Comparison of ENCODE assay signal across 1 cellular context in the genomic region with DNA sequence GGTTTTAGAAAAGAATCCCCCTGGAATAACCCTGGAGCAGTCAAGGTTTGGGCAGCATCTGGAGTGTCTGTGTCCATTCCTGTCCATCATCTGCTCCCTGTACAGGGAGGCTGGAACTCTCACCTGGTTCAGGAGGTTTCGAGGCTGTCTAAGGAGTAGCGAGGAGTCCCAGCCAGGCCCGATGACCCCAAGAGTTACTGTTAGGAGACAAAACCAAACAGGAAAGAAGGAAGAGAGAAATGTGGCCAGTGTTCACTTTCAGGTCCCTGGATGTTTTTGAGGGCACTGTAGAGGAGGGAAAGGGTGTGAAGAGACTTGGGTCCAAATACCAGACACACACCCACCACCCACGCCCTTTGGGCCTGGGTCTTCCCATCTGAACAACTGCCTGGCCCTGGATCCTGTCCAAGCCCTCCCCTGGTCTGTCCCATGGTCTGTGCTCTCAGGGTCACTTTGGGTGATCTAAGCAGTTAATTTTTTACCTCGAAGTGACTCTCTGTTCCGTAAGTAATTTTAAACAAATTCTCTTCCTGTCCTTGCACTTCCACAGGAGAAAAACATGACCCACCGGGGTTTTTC.
TF ChIP-seq lines count a peak whose summit lies in the region.

No MANE protein-coding gene starts in this region.

TF ChIP-seq in HepG2, 621 proteins besides CTCF, POLR2A, EP300 and RAD21 (continued from another document and continues in another):
- TF ChIP-seq, protein P1, sequence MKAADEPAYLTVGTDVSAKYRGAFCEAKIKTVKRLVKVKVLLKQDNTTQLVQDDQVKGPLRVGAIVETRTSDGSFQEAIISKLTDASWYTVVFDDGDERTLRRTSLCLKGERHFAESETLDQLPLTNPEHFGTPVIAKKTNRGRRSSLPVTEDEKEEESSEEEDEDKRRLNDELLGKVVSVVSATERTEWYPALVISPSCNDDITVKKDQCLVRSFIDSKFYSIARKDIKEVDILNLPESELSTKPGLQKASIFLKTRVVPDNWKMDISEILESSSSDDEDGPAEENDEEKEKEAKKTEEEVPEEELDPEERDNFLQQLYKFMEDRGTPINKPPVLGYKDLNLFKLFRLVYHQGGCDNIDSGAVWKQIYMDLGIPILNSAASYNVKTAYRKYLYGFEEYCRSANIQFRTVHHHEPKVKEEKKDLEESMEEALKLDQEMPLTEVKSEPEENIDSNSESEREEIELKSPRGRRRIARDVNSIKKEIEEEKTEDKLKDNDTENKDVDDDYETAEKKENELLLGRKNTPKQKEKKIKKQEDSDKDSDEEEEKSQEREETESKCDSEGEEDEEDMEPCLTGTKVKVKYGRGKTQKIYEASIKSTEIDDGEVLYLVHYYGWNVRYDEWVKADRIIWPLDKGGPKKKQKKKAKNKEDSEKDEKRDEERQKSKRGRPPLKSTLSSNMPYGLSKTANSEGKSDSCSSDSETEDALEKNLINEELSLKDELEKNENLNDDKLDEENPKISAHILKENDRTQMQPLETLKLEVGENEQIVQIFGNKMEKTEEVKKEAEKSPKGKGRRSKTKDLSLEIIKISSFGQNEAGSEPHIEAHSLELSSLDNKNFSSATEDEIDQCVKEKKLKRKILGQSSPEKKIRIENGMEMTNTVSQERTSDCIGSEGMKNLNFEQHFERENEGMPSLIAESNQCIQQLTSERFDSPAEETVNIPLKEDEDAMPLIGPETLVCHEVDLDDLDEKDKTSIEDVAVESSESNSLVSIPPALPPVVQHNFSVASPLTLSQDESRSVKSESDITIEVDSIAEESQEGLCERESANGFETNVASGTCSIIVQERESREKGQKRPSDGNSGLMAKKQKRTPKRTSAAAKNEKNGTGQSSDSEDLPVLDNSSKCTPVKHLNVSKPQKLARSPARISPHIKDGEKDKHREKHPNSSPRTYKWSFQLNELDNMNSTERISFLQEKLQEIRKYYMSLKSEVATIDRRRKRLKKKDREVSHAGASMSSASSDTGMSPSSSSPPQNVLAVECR (CRISPR knock-in tag; IDR thresholded peaks at IDR 0.05; ENCODE audit: borderline replicate concordance): no peak
- no peak for TF ChIP-seq ZFYVE20 (CRISPR knock-in tag; IDR thresholded peaks at IDR 0.05; ENCODE audit: borderline replicate concordance, low read depth)
- TF ChIP-seq HOXD1 (CRISPR knock-in tag; IDR thresholded peaks at IDR 0.05): no peak
- no peak for TF ChIP-seq FOXC1 (CRISPR knock-in tag; IDR thresholded peaks at IDR 0.05; ENCODE audit: borderline replicate concordance)
- TF ChIP-seq, protein P2, sequence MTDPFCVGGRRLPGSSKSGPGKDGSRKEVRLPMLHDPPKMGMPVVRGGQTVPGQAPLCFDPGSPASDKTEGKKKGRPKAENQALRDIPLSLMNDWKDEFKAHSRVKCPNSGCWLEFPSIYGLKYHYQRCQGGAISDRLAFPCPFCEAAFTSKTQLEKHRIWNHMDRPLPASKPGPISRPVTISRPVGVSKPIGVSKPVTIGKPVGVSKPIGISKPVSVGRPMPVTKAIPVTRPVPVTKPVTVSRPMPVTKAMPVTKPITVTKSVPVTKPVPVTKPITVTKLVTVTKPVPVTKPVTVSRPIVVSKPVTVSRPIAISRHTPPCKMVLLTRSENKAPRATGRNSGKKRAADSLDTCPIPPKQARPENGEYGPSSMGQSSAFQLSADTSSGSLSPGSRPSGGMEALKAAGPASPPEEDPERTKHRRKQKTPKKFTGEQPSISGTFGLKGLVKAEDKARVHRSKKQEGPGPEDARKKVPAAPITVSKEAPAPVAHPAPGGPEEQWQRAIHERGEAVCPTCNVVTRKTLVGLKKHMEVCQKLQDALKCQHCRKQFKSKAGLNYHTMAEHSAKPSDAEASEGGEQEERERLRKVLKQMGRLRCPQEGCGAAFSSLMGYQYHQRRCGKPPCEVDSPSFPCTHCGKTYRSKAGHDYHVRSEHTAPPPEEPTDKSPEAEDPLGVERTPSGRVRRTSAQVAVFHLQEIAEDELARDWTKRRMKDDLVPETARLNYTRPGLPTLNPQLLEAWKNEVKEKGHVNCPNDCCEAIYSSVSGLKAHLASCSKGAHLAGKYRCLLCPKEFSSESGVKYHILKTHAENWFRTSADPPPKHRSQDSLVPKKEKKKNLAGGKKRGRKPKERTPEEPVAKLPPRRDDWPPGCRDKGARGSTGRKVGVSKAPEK (CRISPR knock-in tag; IDR thresholded peaks at IDR 0.05; ENCODE audit: borderline replicate concordance): no peak
- TF ChIP-seq, protein P3, sequence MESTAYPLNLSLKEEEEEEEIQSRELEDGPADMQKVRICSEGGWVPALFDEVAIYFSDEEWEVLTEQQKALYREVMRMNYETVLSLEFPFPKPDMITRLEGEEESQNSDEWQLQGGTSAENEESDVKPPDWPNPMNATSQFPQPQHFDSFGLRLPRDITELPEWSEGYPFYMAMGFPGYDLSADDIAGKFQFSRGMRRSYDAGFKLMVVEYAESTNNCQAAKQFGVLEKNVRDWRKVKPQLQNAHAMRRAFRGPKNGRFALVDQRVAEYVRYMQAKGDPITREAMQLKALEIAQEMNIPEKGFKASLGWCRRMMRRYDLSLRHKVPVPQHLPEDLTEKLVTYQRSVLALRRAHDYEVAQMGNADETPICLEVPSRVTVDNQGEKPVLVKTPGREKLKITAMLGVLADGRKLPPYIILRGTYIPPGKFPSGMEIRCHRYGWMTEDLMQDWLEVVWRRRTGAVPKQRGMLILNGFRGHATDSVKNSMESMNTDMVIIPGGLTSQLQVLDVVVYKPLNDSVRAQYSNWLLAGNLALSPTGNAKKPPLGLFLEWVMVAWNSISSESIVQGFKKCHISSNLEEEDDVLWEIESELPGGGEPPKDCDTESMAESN (CRISPR knock-in tag; conservative IDR thresholded peaks at IDR 0.05): 0 out of 2 replicates have a peak, but pooled peaks have one; percentile 23
- no peak for TF ChIP-seq PPARG (CRISPR knock-in tag; conservative IDR thresholded peaks at IDR 0.05)
- TF ChIP-seq SPEN (CRISPR knock-in tag; IDR thresholded peaks at IDR 0.05; ENCODE audit: low read depth): no peak
- TF ChIP-seq ZNF83 (CRISPR knock-in tag; IDR thresholded peaks at IDR 0.05; ENCODE audit: borderline replicate concordance): no peak
- no peak for TF ChIP-seq WIZ (CRISPR knock-in tag; IDR thresholded peaks at IDR 0.05)
- TF ChIP-seq ZNF672 (CRISPR knock-in tag; IDR thresholded peaks at IDR 0.05): no peak
- TF ChIP-seq, protein P4, sequence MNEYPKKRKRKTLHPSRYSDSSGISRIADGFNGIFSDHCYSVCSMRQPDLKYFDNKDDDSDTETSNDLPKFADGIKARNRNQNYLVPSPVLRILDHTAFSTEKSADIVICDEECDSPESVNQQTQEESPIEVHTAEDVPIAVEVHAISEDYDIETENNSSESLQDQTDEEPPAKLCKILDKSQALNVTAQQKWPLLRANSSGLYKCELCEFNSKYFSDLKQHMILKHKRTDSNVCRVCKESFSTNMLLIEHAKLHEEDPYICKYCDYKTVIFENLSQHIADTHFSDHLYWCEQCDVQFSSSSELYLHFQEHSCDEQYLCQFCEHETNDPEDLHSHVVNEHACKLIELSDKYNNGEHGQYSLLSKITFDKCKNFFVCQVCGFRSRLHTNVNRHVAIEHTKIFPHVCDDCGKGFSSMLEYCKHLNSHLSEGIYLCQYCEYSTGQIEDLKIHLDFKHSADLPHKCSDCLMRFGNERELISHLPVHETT (CRISPR knock-in tag; conservative IDR thresholded peaks at IDR 0.05): no peak
- no peak for TF ChIP-seq ATF7-NPFF (CRISPR knock-in tag; IDR thresholded peaks at IDR 0.05; ENCODE audit: low read depth)
- TF ChIP-seq ZNF746 (CRISPR knock-in tag; IDR thresholded peaks at IDR 0.05): peak; percentile 65; the same call in 1 of the 2 replicates
- TF ChIP-seq FOXM1 (CRISPR knock-in tag; IDR thresholded peaks at IDR 0.05): no peak
- TF ChIP-seq, protein P5, sequence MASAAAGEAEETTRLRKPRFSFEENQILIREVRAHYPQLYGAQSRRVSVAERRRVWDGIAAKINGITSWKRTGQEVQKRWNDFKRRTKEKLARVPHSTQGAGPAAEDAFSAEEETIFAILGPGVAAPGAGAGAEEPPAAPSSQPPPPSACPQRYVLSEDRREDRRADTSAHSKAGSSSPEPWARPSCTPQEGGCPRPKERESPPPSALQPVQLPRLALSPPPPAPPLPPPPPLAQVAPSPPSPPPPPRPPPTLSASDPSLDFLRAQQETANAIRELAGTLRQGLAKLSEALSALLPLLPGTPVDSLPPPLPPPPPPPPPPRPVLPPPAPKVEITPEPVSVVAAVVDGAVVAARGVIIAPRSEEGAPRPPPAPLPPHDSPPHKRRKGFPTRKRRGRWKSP (CRISPR knock-in tag; IDR thresholded peaks at IDR 0.05): no peak
- no peak for TF ChIP-seq SMAD9 (CRISPR knock-in tag; IDR thresholded peaks at IDR 0.05)
- TF ChIP-seq MEF2D (CRISPR knock-in tag; IDR thresholded peaks at IDR 0.05): no peak; the same call in 1 of the 2 replicates
- peak; percentile 54; the same call in 1 of the 2 replicates for TF ChIP-seq FOXJ3 (CRISPR knock-in tag; IDR thresholded peaks at IDR 0.05; ENCODE audit: borderline replicate concordance)
- TF ChIP-seq ZNF121 (CRISPR knock-in tag; IDR thresholded peaks at IDR 0.05): no peak
- TF ChIP-seq ZNF34 (CRISPR knock-in tag; IDR thresholded peaks at IDR 0.05; ENCODE audit: borderline replicate concordance): no peak
- TF ChIP-seq ERF (CRISPR knock-in tag; IDR thresholded peaks at IDR 0.05): peak; percentile 37; the same call in 1 of the 2 replicates
- no peak for TF ChIP-seq ZNF543 (CRISPR knock-in tag; IDR thresholded peaks at IDR 0.05)
- TF ChIP-seq, protein P6, sequence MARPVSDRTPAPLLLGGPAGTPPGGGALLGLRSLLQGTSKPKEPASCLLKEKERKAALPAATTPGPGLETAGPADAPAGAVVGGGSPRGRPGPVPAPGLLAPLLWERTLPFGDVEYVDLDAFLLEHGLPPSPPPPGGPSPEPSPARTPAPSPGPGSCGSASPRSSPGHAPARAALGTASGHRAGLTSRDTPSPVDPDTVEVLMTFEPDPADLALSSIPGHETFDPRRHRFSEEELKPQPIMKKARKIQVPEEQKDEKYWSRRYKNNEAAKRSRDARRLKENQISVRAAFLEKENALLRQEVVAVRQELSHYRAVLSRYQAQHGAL (CRISPR knock-in tag; IDR thresholded peaks at IDR 0.05; ENCODE audit: not compliant biosample characterization): no peak
- TF ChIP-seq ZEB1 (IDR thresholded peaks at IDR 0.05; ENCODE audit: insufficient replicate concordance, low read depth): no peak
- TF ChIP-seq XRCC5 (optimal IDR thresholded peaks at IDR 0.05; ENCODE audit: low read length): no peak
- no peak for TF ChIP-seq MAFK (conservative IDR thresholded peaks at IDR 0.05 in 1 of 2, IDR thresholded peaks at IDR 0.05 in 1 of 2; ENCODE audit: low read length in 2 of 2)
- TF ChIP-seq SRY (CRISPR knock-in tag; IDR thresholded peaks at IDR 0.05): no peak
- TF ChIP-seq ZFP37 (CRISPR knock-in tag; IDR thresholded peaks at IDR 0.05; ENCODE audit: borderline replicate concordance): no peak
- TF ChIP-seq CAMTA2 (CRISPR knock-in tag; IDR thresholded peaks at IDR 0.05; ENCODE audit: borderline replicate concordance): no peak
- TF ChIP-seq ZNF234 (CRISPR knock-in tag; conservative IDR thresholded peaks at IDR 0.05): no peak
- TF ChIP-seq FOXK1 (CRISPR knock-in tag; IDR thresholded peaks at IDR 0.05; ENCODE audit: borderline replicate concordance, low read depth): no peak
- no peak for TF ChIP-seq SALL2 (CRISPR knock-in tag; IDR thresholded peaks at IDR 0.05)
- TF ChIP-seq, protein P7, sequence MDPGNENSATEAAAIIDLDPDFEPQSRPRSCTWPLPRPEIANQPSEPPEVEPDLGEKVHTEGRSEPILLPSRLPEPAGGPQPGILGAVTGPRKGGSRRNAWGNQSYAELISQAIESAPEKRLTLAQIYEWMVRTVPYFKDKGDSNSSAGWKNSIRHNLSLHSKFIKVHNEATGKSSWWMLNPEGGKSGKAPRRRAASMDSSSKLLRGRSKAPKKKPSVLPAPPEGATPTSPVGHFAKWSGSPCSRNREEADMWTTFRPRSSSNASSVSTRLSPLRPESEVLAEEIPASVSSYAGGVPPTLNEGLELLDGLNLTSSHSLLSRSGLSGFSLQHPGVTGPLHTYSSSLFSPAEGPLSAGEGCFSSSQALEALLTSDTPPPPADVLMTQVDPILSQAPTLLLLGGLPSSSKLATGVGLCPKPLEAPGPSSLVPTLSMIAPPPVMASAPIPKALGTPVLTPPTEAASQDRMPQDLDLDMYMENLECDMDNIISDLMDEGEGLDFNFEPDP (CRISPR knock-in tag; conservative IDR thresholded peaks at IDR 0.05): no peak
- no peak for TF ChIP-seq FOXK2 (IDR thresholded peaks at IDR 0.05)
- TF ChIP-seq TOE1 (CRISPR knock-in tag; IDR thresholded peaks at IDR 0.05): no peak
- TF ChIP-seq, protein P8, sequence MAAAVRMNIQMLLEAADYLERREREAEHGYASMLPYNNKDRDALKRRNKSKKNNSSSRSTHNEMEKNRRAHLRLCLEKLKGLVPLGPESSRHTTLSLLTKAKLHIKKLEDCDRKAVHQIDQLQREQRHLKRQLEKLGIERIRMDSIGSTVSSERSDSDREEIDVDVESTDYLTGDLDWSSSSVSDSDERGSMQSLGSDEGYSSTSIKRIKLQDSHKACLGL (CRISPR knock-in tag; IDR thresholded peaks at IDR 0.05): no peak
- no peak for TF ChIP-seq ZBTB42 (CRISPR knock-in tag; IDR thresholded peaks at IDR 0.05)
- no peak for TF ChIP-seq ZNF251 (CRISPR knock-in tag; IDR thresholded peaks at IDR 0.05)
- TF ChIP-seq GABPA (IDR thresholded peaks at IDR 0.05; ENCODE audit: low read depth, low read length): no peak
- TF ChIP-seq GABPA (CRISPR knock-in tag; IDR thresholded peaks at IDR 0.05; ENCODE audit: low read depth): peak; percentile 37; the same call in 1 of the 2 replicates
- TF ChIP-seq REL (CRISPR knock-in tag; conservative IDR thresholded peaks at IDR 0.05): no peak
- TF ChIP-seq ARID2 (CRISPR knock-in tag; IDR thresholded peaks at IDR 0.05; ENCODE audit: borderline replicate concordance): no peak
- TF ChIP-seq ZFP36L1 (CRISPR knock-in tag; IDR thresholded peaks at IDR 0.05): no peak
- TF ChIP-seq ZNF432 (CRISPR knock-in tag; IDR thresholded peaks at IDR 0.05; ENCODE audit: borderline replicate concordance): no peak
- no peak for TF ChIP-seq ZNF562 (CRISPR knock-in tag; IDR thresholded peaks at IDR 0.05; ENCODE audit: borderline replicate concordance)
- TF ChIP-seq ZNF572 (CRISPR knock-in tag; IDR thresholded peaks at IDR 0.05): no peak
- TF ChIP-seq ATF7 (IDR thresholded peaks at IDR 0.05): no peak
- TF ChIP-seq ATF7 (CRISPR knock-in tag; IDR thresholded peaks at IDR 0.05): no peak
- no peak for TF ChIP-seq SOX13 (IDR thresholded peaks at IDR 0.05)
- TF ChIP-seq SOX13 (CRISPR knock-in tag; conservative IDR thresholded peaks at IDR 0.05 in 1 of 2, IDR thresholded peaks at IDR 0.05 in 1 of 2): peak in 1 of 2 experiments; percentile 50; a peak in 1 of 4 replicates
- TF ChIP-seq, protein P9, sequence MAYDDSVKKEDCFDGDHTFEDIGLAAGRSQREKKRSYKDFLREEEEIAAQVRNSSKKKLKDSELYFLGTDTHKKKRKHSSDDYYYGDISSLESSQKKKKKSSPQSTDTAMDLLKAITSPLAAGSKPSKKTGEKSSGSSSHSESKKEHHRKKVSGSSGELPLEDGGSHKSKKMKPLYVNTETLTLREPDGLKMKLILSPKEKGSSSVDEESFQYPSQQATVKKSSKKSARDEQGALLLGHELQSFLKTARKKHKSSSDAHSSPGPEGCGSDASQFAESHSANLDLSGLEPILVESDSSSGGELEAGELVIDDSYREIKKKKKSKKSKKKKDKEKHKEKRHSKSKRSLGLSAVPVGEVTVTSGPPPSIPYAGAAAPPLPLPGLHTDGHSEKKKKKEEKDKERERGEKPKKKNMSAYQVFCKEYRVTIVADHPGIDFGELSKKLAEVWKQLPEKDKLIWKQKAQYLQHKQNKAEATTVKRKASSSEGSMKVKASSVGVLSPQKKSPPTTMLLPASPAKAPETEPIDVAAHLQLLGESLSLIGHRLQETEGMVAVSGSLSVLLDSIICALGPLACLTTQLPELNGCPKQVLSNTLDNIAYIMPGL (CRISPR knock-in tag; IDR thresholded peaks at IDR 0.05; ENCODE audit: borderline replicate concordance in 1 of 2, low read depth in 1 of 2): no peak
